In the genomic region with DNA sequence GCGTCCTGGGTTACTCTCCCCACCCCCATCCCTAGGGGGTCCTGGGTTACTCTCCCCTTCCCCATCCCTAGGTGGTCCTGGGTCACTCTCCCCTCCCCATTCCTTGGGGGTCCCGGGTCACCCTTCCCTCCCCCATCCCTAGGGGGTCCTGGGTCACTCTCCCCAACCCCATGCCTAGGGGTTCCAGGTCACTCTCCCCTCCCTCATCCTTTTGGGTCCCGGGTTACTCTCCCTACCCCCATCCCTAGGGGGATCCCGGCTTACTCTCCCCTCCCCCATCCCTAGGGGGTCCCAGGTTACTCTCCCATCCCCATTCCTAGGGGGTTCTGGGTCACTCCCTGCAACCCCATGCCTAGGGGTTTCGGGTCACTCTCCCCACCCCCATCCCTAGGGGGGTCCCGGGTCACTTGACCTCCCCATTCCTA, we compare ENCODE assay signal across 9 cellular contexts. TPM values are rescaled to one million over a fixed set of nuclear protein-coding genes. Genes with fewer than 3 reads are reported as not detected.
DNase-seq lines count a peak whose midpoint lies in the region; TF ChIP-seq lines count a peak whose summit lies in the region.
"Had no signal": no experiment of that assay in that cellular context is flagged by ENCODE, and none has a peak within 500 bp of the region (broad histone marks: within the 10 kb centered on the region; RNA-seq: fewer than 3 reads in every experiment).

No MANE protein-coding gene starts in this region.

- no peak for TF ChIP-seq EP300 in esophagus muscularis mucosa (IDR thresholded peaks at IDR 0.05)

- H3K9me2 ChIP-seq in PC-9 (ENCODE audit: insufficient read depth), result no peaks in the 10 kb centered on the region

- WGBS in esophagus muscularis mucosa, result 85% methylated on average over 6 of the region's 6 CpGs
- 88 to 92% (median 90%) methylated on average over 6 of the region's 6 CpGs for WGBS in spleen, 5 donors

- H3K9me3 ChIP-seq in PC-9 (ENCODE audit: insufficient read depth, low read depth) (no peaks in the 10 kb centered on the region), esophagus muscularis mucosa (no peaks in the 10 kb centered on the region), spleen (peaks cover 0 to 10% (median 0%) of the 10 kb centered on the region in 8 donors)

- H2AFZ ChIP-seq in PC-9, result no peak overlapping the region

- TF ChIP-seq POLR2A in esophagus muscularis mucosa (IDR thresholded peaks at IDR 0.05; ENCODE audit: low read depth) (no peak), spleen (IDR thresholded peaks at IDR 0.05) (no peak)

- H3F3A ChIP-seq in PC-9 (ENCODE audit: insufficient read depth, low read depth), result no peaks in the 10 kb centered on the region

- no peak for TF ChIP-seq CTCF in PC-9 (conservative IDR thresholded peaks at IDR 0.05)
- TF ChIP-seq CTCF in esophagus muscularis mucosa (IDR thresholded peaks at IDR 0.05), result no peak
- no peak for TF ChIP-seq CTCF in spleen (IDR thresholded peaks at IDR 0.05 in 8 of 11, conservative IDR thresholded peaks at IDR 0.05 in 3 of 11)

- peak overlapping the region; percentile 82; the same call in 1 of the 2 replicates for H3K4me3 ChIP-seq in PC-9
- peak overlapping the region; percentile 82 to 99 (median 98) for H3K4me3 ChIP-seq in esophagus muscularis mucosa
- peak overlapping the region in 2 of 8 donors; percentile 92 to 98 for H3K4me3 ChIP-seq in spleen

- H3K27ac ChIP-seq in PC-9 (no peak overlapping the region), esophagus muscularis mucosa (replicated peaks in 1 of 4) (peak overlapping the region in 3 of 4 donors; percentile 10 to 95 (median 86)), spleen (peak overlapping the region in 2 of 8 donors; percentile 95 to 97)
- H3K27ac ChIP-seq: brain microvascular endothelial cell had no signal

- POLR2A ChIA-PET in PC-9 (lab: Charles Lee; ENCODE audit: unreplicated experiment), result no interaction called here

- H3K4me1 ChIP-seq in PC-9 (replicated peaks; ENCODE audit: insufficient read depth) (no peaks in the 10 kb centered on the region), esophagus muscularis mucosa (peaks cover 14 to 37% (median 23%) of the 10 kb centered on the region in 4 donors), spleen (peaks cover 4 to 43% (median 19%) of the 10 kb centered on the region in 6 donors)

- no TSS peak for BruUV-seq in PC-9 (replicated peaks; lab: Mats Ljungman, UMichigan)

- H3K4me2 ChIP-seq in PC-9, result peak overlapping the region; percentile 82

- DNase-seq in activated CD4-positive, CD25-positive, alpha-beta regulatory T cell treated with anti-CD3 and anti-CD28 coated beads, Interleukin-2, amount 50 U/mL, for 72 hours, result peak; percentile 27
- no peak for DNase-seq in activated CD4-positive, CD25-positive, alpha-beta regulatory T cell (lab: John Stamatoyannopoulos, UW)
- DNase-seq in PC-9 (no peak), esophagus muscularis mucosa (ENCODE audit: extremely low spot score) (peak; percentile 37), posterior vena cava (ENCODE audit: low spot score) (peak; percentile 64), DMS 273 (lab: John Stamatoyannopoulos, UW; ENCODE audit: unreplicated experiment) (no peak), NCI-H1105 treated with DMSO at 0.1 percent for 48 hours (lab: John Stamatoyannopoulos, UW) (no peak), spleen (no peak)
- DNase-seq: brain microvascular endothelial cell had no signal

- H3K79me2 ChIP-seq in PC-9 (ENCODE audit: low read depth), result peaks cover 55% of the 10 kb centered on the region

- CTCF ChIA-PET in PC-9 (lab: Charles Lee), result no interaction called here

- 0 out of 2 replicates have a peak, but pooled peaks cover 8% of the 10 kb centered on the region for H3K36me3 ChIP-seq in PC-9 (ENCODE audit: low read depth)
- H3K36me3 ChIP-seq in esophagus muscularis mucosa, result no peaks in the 10 kb centered on the region
- H3K36me3 ChIP-seq in spleen, result no peaks in the 10 kb centered on the region
- H3K36me3 ChIP-seq: brain microvascular endothelial cell had no signal

- intact Hi-C loops in PC-9 (cut with micrococcal nuclease; ENCODE audit: unreplicated experiment) (loop anchor here (5.0 to 10.0 kb wide), 4 partner anchors 141 to 1244 kb away; a partner anchor contains a TSS), esophagus muscularis mucosa (cut with DNase I) (loop anchor here (2.0 to 10.0 kb wide), 7 partner anchors 58 to 1244 kb away; a partner anchor contains a TSS), posterior vena cava (cut with DNase I) (loop anchor here (5.0 to 10.0 kb wide), 3 partner anchors 59 to 144 kb away; a partner anchor contains a TSS), spleen (cut with DNase I; ENCODE audit: low total_unique reads) (loop anchor here (10.0 kb wide), 1 partner anchor 124 kb away; no protein-coding TSS in a partner anchor)

- H4K20me1 ChIP-seq in PC-9 (ENCODE audit: insufficient read depth), result no peaks in the 10 kb centered on the region

- H3K27me3 ChIP-seq in PC-9 (ENCODE audit: insufficient read depth, low read depth) (peaks cover 14% of the 10 kb centered on the region), esophagus muscularis mucosa (no peaks in the 10 kb centered on the region), spleen (replicated peaks in 1 of 7) (no peaks in the 10 kb centered on the region)
- H3K27me3 ChIP-seq: brain microvascular endothelial cell had no signal

RNA-seq across cellular contexts. Expression of a gene that starts 1.4 kb away (rescaled TPM):
- 42.7 and 55.4 TPM in 2 replicates for total RNA-seq in PC-9 (2021)
- total RNA-seq in esophagus muscularis mucosa, result 10 to 100 TPM; 28.7 to 52.2 (median 32.8) TPM
- 10 to 100 TPM; 28.2 to 29.7 TPM for total RNA-seq in posterior vena cava
- 10 to 100 TPM; 21.3 to 35.5 (median 27.9) TPM for total RNA-seq in spleen
- 10 to 100 TPM; 25.0 to 28.8 (median 26.6) TPM for polyA plus RNA-seq in spleen

RNA-seq across cellular contexts. Expression of a gene that starts 59.4 kb away (rescaled TPM):
- total RNA-seq in PC-9 (2021) (178 and 212 TPM in 2 replicates), esophagus muscularis mucosa (100 to 1,000 TPM; 266 to 339 (median 313) TPM), posterior vena cava (100 to 1,000 TPM; 204 to 218 TPM), spleen (100 to 1,000 TPM; 255 to 309 (median 297) TPM)
- 100 to 1,000 TPM; 396 to 443 (median 425) TPM for polyA plus RNA-seq in spleen

Comparison
In these comparisons a context has a peak if more than half of its experiments do, and no peak if none do; other contexts are left out.
1. DNase-seq: peak in activated CD4-positive, CD25-positive, alpha-beta regulatory T cell treated with anti-CD3 and anti-CD28 coated beads, Interleukin-2, amount 50 U/mL, for 72 hours (single experiment), esophagus muscularis mucosa (single experiment) and posterior vena cava (single experiment); none in activated CD4-positive, CD25-positive, alpha-beta regulatory T cell (0 of 4), PC-9 (0 of 2), DMS 273 (single experiment), NCI-H1105 treated with DMSO at 0.1 percent for 48 hours (single experiment) and spleen (single experiment).